17 cellular contexts compared by ENCODE assay signal in the genomic region with DNA sequence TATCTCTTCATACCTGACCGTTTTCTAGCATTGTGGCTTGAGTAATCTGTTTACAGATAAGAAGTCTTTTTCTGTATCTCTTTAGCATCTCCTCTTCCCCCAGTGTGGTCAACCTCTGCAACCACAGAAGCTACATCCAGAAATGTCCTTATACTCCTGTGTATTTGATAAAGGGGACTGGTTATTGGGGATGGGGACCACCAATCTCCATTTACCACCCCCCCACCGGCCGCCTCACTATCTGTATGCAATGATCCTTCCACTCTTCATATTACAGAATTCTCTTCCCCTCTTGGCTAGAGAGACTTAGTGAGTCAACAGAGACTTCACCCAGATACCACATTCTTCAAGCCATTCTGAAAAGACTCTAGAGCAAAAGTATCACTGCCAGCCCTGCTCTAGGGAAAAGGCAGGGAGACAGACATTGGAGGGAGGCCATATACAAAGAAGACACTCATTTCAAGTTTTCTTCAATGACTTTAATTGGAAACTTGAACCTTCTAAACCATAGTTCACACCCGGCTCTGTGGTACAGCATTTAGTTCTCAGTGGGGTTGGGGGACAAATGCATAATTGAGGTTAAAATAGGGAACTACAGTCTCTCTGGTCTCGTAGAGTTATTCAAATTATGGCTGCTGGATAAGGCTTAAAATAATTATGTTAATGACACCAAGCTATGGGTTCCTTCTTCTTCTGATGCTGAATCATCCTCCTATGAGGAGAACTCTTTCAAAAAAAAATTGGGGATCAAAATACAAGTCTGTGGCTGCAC. TPM values are rescaled to one million over a fixed set of nuclear protein-coding genes. Genes with fewer than 3 reads are reported as not detected.
DNase-seq lines count a peak whose midpoint lies in the region; ATAC-seq and TF ChIP-seq lines count a peak whose summit lies in the region.
"Had no signal": no experiment of that assay in that cellular context is flagged by ENCODE, and none has a peak within 500 bp of the region (broad histone marks: within the 10 kb centered on the region; RNA-seq: fewer than 3 reads in every experiment).

No MANE protein-coding gene starts in this region.

- H3K27me3 Mint-ChIP-seq in stimulated activated naive CD8-positive, alpha-beta T cell treated with anti-CD3 and anti-CD28 coated beads, Interleukin-15, Interleukin-2, amounts not matched to agents 100 ng/mL and 50 ng/mL, for 24 hours: no peaks in the 10 kb centered on the region
- H3K27me3 Mint-ChIP-seq in stimulated activated naive CD8-positive, alpha-beta T cell treated with anti-CD3 and anti-CD28 coated beads, Interleukin-15, amount 100 ng/mL, for 72 hours: no peaks in the 10 kb centered on the region
- H3K27me3 Mint-ChIP-seq in dendritic cell treated with granulocyte-macrophage colony-stimulating factor and Interleukin-4, amounts not matched to agents 40 ng/mL and 50 ng/mL, for 4 days: no peaks in the 10 kb centered on the region

- H3K4me3 Mint-ChIP-seq in stimulated activated naive CD8-positive, alpha-beta T cell treated with anti-CD3 and anti-CD28 coated beads, Interleukin-15, Interleukin-2, amounts not matched to agents 100 ng/mL and 50 ng/mL, for 24 hours: no peak overlapping the region
- no peak overlapping the region for H3K4me3 Mint-ChIP-seq in stimulated activated naive CD8-positive, alpha-beta T cell treated with anti-CD3 and anti-CD28 coated beads, Interleukin-15, amount 100 ng/mL, for 72 hours
- H3K4me3 Mint-ChIP-seq in dendritic cell treated with granulocyte-macrophage colony-stimulating factor and Interleukin-4, amounts not matched to agents 40 ng/mL and 50 ng/mL, for 4 days: no peak overlapping the region
- H3K4me3 Mint-ChIP-seq: WTC11 had no signal

- intact Hi-C loops in dendritic cell treated with granulocyte-macrophage colony-stimulating factor and Interleukin-4, amounts not matched to agents 40 ng/mL and 50 ng/mL, for 4 days (cut with micrococcal nuclease): loop anchor here (5.0 to 10.0 kb wide), 2 partner anchors 193 to 235 kb away; partner anchors contain the start of gene VDR
- intact Hi-C loops in left colon (cut with DNase I, micrococcal nuclease): loop anchor here in 1 of 2 donors (10.0 kb wide), 1 partner anchor 125 kb away; no protein-coding TSS in a partner anchor

- no peaks in the 10 kb centered on the region for H3K9me3 Mint-ChIP-seq in stimulated activated naive CD8-positive, alpha-beta T cell treated with anti-CD3 and anti-CD28 coated beads, Interleukin-15, Interleukin-2, amounts not matched to agents 100 ng/mL and 50 ng/mL, for 24 hours
- H3K9me3 Mint-ChIP-seq in stimulated activated naive CD8-positive, alpha-beta T cell treated with anti-CD3 and anti-CD28 coated beads, Interleukin-15, amount 100 ng/mL, for 72 hours: no peaks in the 10 kb centered on the region
- H3K9me3 Mint-ChIP-seq in dendritic cell treated with granulocyte-macrophage colony-stimulating factor and Interleukin-4, amounts not matched to agents 40 ng/mL and 50 ng/mL, for 4 days: no peaks in the 10 kb centered on the region
- H3K9me3 Mint-ChIP-seq: WTC11 had no signal

- peak overlapping the region; percentile 21 for H3K27ac Mint-ChIP-seq in stimulated activated naive CD8-positive, alpha-beta T cell treated with anti-CD3 and anti-CD28 coated beads, Interleukin-15, Interleukin-2, amounts not matched to agents 100 ng/mL and 50 ng/mL, for 24 hours
- H3K27ac Mint-ChIP-seq in stimulated activated naive CD8-positive, alpha-beta T cell treated with anti-CD3 and anti-CD28 coated beads, Interleukin-15, amount 100 ng/mL, for 72 hours: no peak overlapping the region
- H3K27ac Mint-ChIP-seq in dendritic cell treated with granulocyte-macrophage colony-stimulating factor and Interleukin-4, amounts not matched to agents 40 ng/mL and 50 ng/mL, for 4 days: peak overlapping the region; percentile 74
- H3K27ac Mint-ChIP-seq: WTC11 had no signal

- H2AFZ ChIP-seq in OCI-LY1 (ENCODE audit: low read length): no peak overlapping the region

- no peaks in the 10 kb centered on the region for H4K20me1 ChIP-seq in OCI-LY1 (ENCODE audit: insufficient read depth, low read length)

- H3K9me3 ChIP-seq in OCI-LY1 (ENCODE audit: low read length): no peaks in the 10 kb centered on the region
- H3K9me3 ChIP-seq: upper lobe of right lung had no signal

- ATAC-seq in stimulated activated naive CD8-positive, alpha-beta T cell treated with anti-CD3 and anti-CD28 coated beads, Interleukin-15, amount 100 ng/mL, for 72 hours: no peak
- ATAC-seq in activated CD4-positive, CD25-positive, alpha-beta regulatory T cell treated with anti-CD3 and anti-CD28 coated beads, Interleukin-2, amount 50 U/mL, for 24 hours: no peak
- ATAC-seq in GM21423 (IDR thresholded peaks at IDR 0.05; ENCODE audit: unreplicated experiment): no peak
- ATAC-seq in left colon: no peak
- ATAC-seq: upper lobe of right lung, WTC11 had no signal

- H3K9ac ChIP-seq in OCI-LY1 (ENCODE audit: low read length): no peak overlapping the region; the same call in 1 of the 2 replicates

- no peaks in the 10 kb centered on the region for H3K27me3 ChIP-seq in OCI-LY1 (ENCODE audit: insufficient read depth, low read length)
- H3K27me3 ChIP-seq: upper lobe of right lung had no signal

- TF ChIP-seq CTCF in OCI-LY1 (IDR thresholded peaks at IDR 0.05; ENCODE audit: low read length): no peak

- H3K4me2 ChIP-seq in OCI-LY1 (ENCODE audit: low read length): peak overlapping the region; percentile 32; the same call in 1 of the 2 replicates

- peaks cover 4% of the 10 kb centered on the region for H3K36me3 Mint-ChIP-seq in stimulated activated naive CD8-positive, alpha-beta T cell treated with anti-CD3 and anti-CD28 coated beads, Interleukin-15, Interleukin-2, amounts not matched to agents 100 ng/mL and 50 ng/mL, for 24 hours (ENCODE audit: low read depth)
- H3K36me3 Mint-ChIP-seq in dendritic cell treated with granulocyte-macrophage colony-stimulating factor and Interleukin-4, amounts not matched to agents 40 ng/mL and 50 ng/mL, for 4 days (ENCODE audit: low read depth): peaks cover 17% of the 10 kb centered on the region
- H3K36me3 Mint-ChIP-seq: WTC11 had no signal

- no peaks in the 10 kb centered on the region for H3K36me3 ChIP-seq in OCI-LY1 (ENCODE audit: insufficient read depth, low read length)
- H3K36me3 ChIP-seq: upper lobe of right lung had no signal

- no peak overlapping the region for H3K4me3 ChIP-seq in OCI-LY1 (ENCODE audit: low read depth, low read length, poor library complexity, severe bottlenecking)
- H3K4me3 ChIP-seq: upper lobe of right lung had no signal

- H3K4me1 ChIP-seq in OCI-LY1 (ENCODE audit: insufficient read depth, low read length, severe bottlenecking): peaks cover 49% of the 10 kb centered on the region

- DNase-seq in stimulated activated naive CD8-positive, alpha-beta T cell treated with anti-CD3 and anti-CD28 coated beads, Interleukin-15, amount 100 ng/mL, for 72 hours: no peak
- DNase-seq in KG1 (lab: John Stamatoyannopoulos, UW): no peak
- DNase-seq in left colon: no peak
- DNase-seq: caudate nucleus; effector memory CD4-positive, alpha-beta T cell; hippocampal formation; NCI-H1436; NCI-H345; posterior cingulate gyrus; small intestine; upper lobe of right lung had no signal

- peak overlapping the region; percentile 55 for H3K27ac ChIP-seq in OCI-LY1 (ENCODE audit: low read depth, low read length, poor library complexity, severe bottlenecking)
- H3K27ac ChIP-seq: upper lobe of right lung had no signal

- no peaks in the 10 kb centered on the region for H3K9me2 ChIP-seq in OCI-LY1 (ENCODE audit: low read depth, low read length)

- no peaks in the 10 kb centered on the region for H3F3A ChIP-seq in OCI-LY1 (ENCODE audit: insufficient read depth, low read length)

- H3K4me1 Mint-ChIP-seq in stimulated activated naive CD8-positive, alpha-beta T cell treated with anti-CD3 and anti-CD28 coated beads, Interleukin-15, Interleukin-2, amounts not matched to agents 100 ng/mL and 50 ng/mL, for 24 hours (ENCODE audit: low read depth): peaks cover 47% of the 10 kb centered on the region
- peaks cover 34% of the 10 kb centered on the region for H3K4me1 Mint-ChIP-seq in stimulated activated naive CD8-positive, alpha-beta T cell treated with anti-CD3 and anti-CD28 coated beads, Interleukin-15, amount 100 ng/mL, for 72 hours
- H3K4me1 Mint-ChIP-seq in dendritic cell treated with granulocyte-macrophage colony-stimulating factor and Interleukin-4, amounts not matched to agents 40 ng/mL and 50 ng/mL, for 4 days (ENCODE audit: low read depth): peaks cover 78% of the 10 kb centered on the region

- H3K79me2 ChIP-seq in OCI-LY1 (ENCODE audit: insufficient read depth, low read length): peaks cover 17% of the 10 kb centered on the region

RNA-seq across cellular contexts. Expression of gene RPAP3, which starts 3.6 kb away (rescaled TPM):
- total RNA-seq in left colon: 10 to 100 TPM; 14.7 to 17.8 TPM

RNA-seq across cellular contexts. Expression of gene ENDOU, which starts 15.8 kb away (rescaled TPM):
- total RNA-seq in left colon: not detected
- total RNA-seq: WTC11 had no signal

RNA-seq across cellular contexts. Expression of gene RAPGEF3, which starts 49.2 kb away (rescaled TPM):
- total RNA-seq in left colon: 1 to 10 TPM; 8.5 to 9.7 TPM

Comparison
In these comparisons a context has a peak if more than half of its experiments do, and no peak if none do; other contexts are left out.
1. H3K27ac Mint-ChIP-seq: peak in stimulated activated naive CD8-positive, alpha-beta T cell treated with anti-CD3 and anti-CD28 coated beads, Interleukin-15, Interleukin-2, amounts not matched to agents 100 ng/mL and 50 ng/mL, for 24 hours (single experiment) and dendritic cell treated with granulocyte-macrophage colony-stimulating factor and Interleukin-4, amounts not matched to agents 40 ng/mL and 50 ng/mL, for 4 days (single experiment); none in stimulated activated naive CD8-positive, alpha-beta T cell treated with anti-CD3 and anti-CD28 coated beads, Interleukin-15, amount 100 ng/mL, for 72 hours (0 of 2).